ENCODE assay signal across 24 cellular contexts in the genomic region with DNA sequence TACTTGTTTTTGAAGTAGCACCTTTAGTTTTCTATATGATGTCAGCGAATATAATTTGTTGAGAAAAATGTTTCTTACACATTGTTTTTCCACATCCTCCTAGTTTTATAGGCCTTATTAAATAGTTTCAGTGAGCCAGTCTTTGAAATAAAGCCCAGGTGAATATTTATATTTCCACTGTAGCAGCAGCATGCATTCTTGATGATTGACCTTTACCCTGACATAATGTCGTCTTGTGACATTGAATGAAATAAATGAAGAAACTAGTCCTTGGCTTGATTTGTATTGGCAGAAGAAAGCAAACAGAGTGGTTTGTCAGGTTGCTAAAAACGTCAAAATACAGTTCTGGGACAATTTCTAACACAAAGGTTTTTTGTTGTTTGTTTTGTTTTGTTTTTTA.
"Had no signal": no experiment of that assay in that cellular context is flagged by ENCODE, and none has a peak within 500 bp of the region (broad histone marks: within the 10 kb centered on the region; RNA-seq: fewer than 3 reads in every experiment).

No MANE protein-coding gene starts in this region.

- FAIRE-seq: colon had no signal

- H3K36me3 Mint-ChIP-seq: activated naive CD8-positive, alpha-beta T cell treated with anti-CD3 and anti-CD28 coated beads for 36 hours; brain; natural killer cell treated with Interleukin-12 subunit alpha and Interleukin-12 subunit beta and Interleukin-15 and Interleukin-18, amount 100 ng/mL, for 72 hours had no signal

- H3K9me3 ChIP-seq: psoas muscle had no signal

- H3K4me3 ChIP-seq: hepatocyte, lung, psoas muscle, skin epidermis had no signal

- H3K4me1 Mint-ChIP-seq: endodermal cell had no signal

- DNase-seq: activated CD4-positive, alpha-beta T cell treated with anti-CD3 and anti-CD28 coated beads, Interleukin-2, amount 10 ng/mL, durations not matched to agents 24 days and 14 days; activated CD4-positive, CD25-positive, alpha-beta regulatory T cell; activated CD8-positive, alpha-beta T cell treated with anti-CD3 and anti-CD28 coated beads for 36 hours; activated naive CD4-positive, alpha-beta T cell; activated naive CD8-positive, alpha-beta T cell treated with anti-CD3 and anti-CD28 coated beads for 36 hours; activated T-cell treated with anti-CD3 and anti-CD28 coated beads, Interleukin-2, amount 50 U/mL, for 1 hour; central memory CD4-positive, alpha-beta T cell; endodermal cell; foreskin keratinocyte; left cardiac atrium; psoas muscle; right cardiac atrium; stimulated activated CD4-positive, alpha-beta T cell treated with anti-CD3 and anti-CD28 coated beads, Interleukin-15, amount 100 ng/mL, for 24 hours; stimulated activated CD4-positive, alpha-beta T cell treated with anti-CD3 and anti-CD28 coated beads, Interleukin-2, amount 100 ng/mL, for 48 hours; T-helper 9 cell; trophoblast cell had no signal

- H3K9me3 Mint-ChIP-seq: activated CD4-positive, alpha-beta T cell treated with anti-CD3 and anti-CD28 coated beads, Interleukin-2, amount 10 ng/mL, durations not matched to agents 24 days and 14 days; activated CD8-positive, alpha-beta T cell treated with anti-CD3 and anti-CD28 coated beads for 36 hours; activated naive CD8-positive, alpha-beta T cell treated with anti-CD3 and anti-CD28 coated beads for 36 hours; activated T-helper 17 cell treated with anti-CD3 and anti-CD28 coated beads, Interleukin-2, amount 50 U/mL, for 72 hours; brain; endodermal cell; natural killer cell treated with Interleukin-12 subunit alpha and Interleukin-12 subunit beta and Interleukin-15 and Interleukin-18, amount 100 ng/mL, for 72 hours; stimulated activated naive CD8-positive, alpha-beta T cell treated with anti-CD3 and anti-CD28 coated beads, Interleukin-15, Interleukin-2, amounts not matched to agents 100 ng/mL and 50 ng/mL, for 24 hours had no signal

- H3K27me3 Mint-ChIP-seq: activated CD4-positive, alpha-beta T cell treated with anti-CD3 and anti-CD28 coated beads, Interleukin-2, amount 10 ng/mL, durations not matched to agents 24 days and 14 days; activated CD8-positive, alpha-beta T cell treated with anti-CD3 and anti-CD28 coated beads for 36 hours; activated naive CD8-positive, alpha-beta T cell treated with anti-CD3 and anti-CD28 coated beads for 36 hours; activated T-helper 17 cell treated with anti-CD3 and anti-CD28 coated beads, Interleukin-2, amount 50 U/mL, for 72 hours; brain; natural killer cell treated with Interleukin-12 subunit alpha and Interleukin-12 subunit beta and Interleukin-15 and Interleukin-18, amount 100 ng/mL, for 72 hours; stimulated activated naive CD8-positive, alpha-beta T cell treated with anti-CD3 and anti-CD28 coated beads, Interleukin-15, Interleukin-2, amounts not matched to agents 100 ng/mL and 50 ng/mL, for 24 hours had no signal

- H3K27ac ChIP-seq: foreskin keratinocyte, hepatocyte, psoas muscle had no signal

- H3K4me2 ChIP-seq: hepatocyte had no signal

- H3K27ac Mint-ChIP-seq: activated CD4-positive, alpha-beta T cell treated with anti-CD3 and anti-CD28 coated beads, Interleukin-2, amount 10 ng/mL, durations not matched to agents 24 days and 14 days; activated CD8-positive, alpha-beta T cell treated with anti-CD3 and anti-CD28 coated beads for 36 hours; activated naive CD8-positive, alpha-beta T cell treated with anti-CD3 and anti-CD28 coated beads for 36 hours; activated T-helper 17 cell treated with anti-CD3 and anti-CD28 coated beads, Interleukin-2, amount 50 U/mL, for 72 hours; endodermal cell; natural killer cell treated with Interleukin-12 subunit alpha and Interleukin-12 subunit beta and Interleukin-15 and Interleukin-18, amount 100 ng/mL, for 72 hours; stimulated activated naive CD8-positive, alpha-beta T cell treated with anti-CD3 and anti-CD28 coated beads, Interleukin-15, Interleukin-2, amounts not matched to agents 100 ng/mL and 50 ng/mL, for 24 hours had no signal

- ATAC-seq: activated CD8-positive, alpha-beta T cell treated with anti-CD3 and anti-CD28 coated beads for 36 hours; activated T-helper 17 cell treated with anti-CD3 and anti-CD28 coated beads, Interleukin-2, amount 50 U/mL, for 72 hours; foreskin keratinocyte; left cardiac atrium; natural killer cell treated with Interleukin-12 subunit alpha and Interleukin-12 subunit beta and Interleukin-15 and Interleukin-18, amount 100 ng/mL, for 72 hours; psoas muscle; right cardiac atrium had no signal

- H3K4me3 Mint-ChIP-seq: activated CD4-positive, alpha-beta T cell treated with anti-CD3 and anti-CD28 coated beads, Interleukin-2, amount 10 ng/mL, durations not matched to agents 24 days and 14 days; activated CD8-positive, alpha-beta T cell treated with anti-CD3 and anti-CD28 coated beads for 36 hours; activated naive CD8-positive, alpha-beta T cell treated with anti-CD3 and anti-CD28 coated beads for 36 hours; activated T-helper 17 cell treated with anti-CD3 and anti-CD28 coated beads, Interleukin-2, amount 50 U/mL, for 72 hours; brain; endodermal cell; natural killer cell treated with Interleukin-12 subunit alpha and Interleukin-12 subunit beta and Interleukin-15 and Interleukin-18, amount 100 ng/mL, for 72 hours; stimulated activated naive CD8-positive, alpha-beta T cell treated with anti-CD3 and anti-CD28 coated beads, Interleukin-15, Interleukin-2, amounts not matched to agents 100 ng/mL and 50 ng/mL, for 24 hours had no signal

- H3K27me3 ChIP-seq: foreskin keratinocyte, hepatocyte had no signal
